In genomic region chr18:57998461-57998860, GRCh38 we compare ENCODE assay signal across 15 cellular contexts.
"Had no signal": no experiment of that assay in that cellular context is flagged by ENCODE, and none has a peak within 500 bp of the region (broad histone marks: within the 10 kb centered on the region; RNA-seq: fewer than 3 reads in every experiment).

No MANE protein-coding gene starts in this region.

- DNase-seq: activated effector memory CD4-positive, alpha-beta T cell treated with anti-CD3 and anti-CD28 coated beads, Interleukin-2, amount 50 U/mL, for 16 hours; activated T-cell treated with anti-CD3 and anti-CD28 coated beads, Interleukin-2, amount 50 U/mL, for 4 hours; amygdala; dorsolateral prefrontal cortex; foreskin melanocyte; heart right ventricle; kidney; pancreas; stimulated activated CD4-positive, alpha-beta T cell treated with anti-CD3 and anti-CD28 coated beads, Interleukin-4, amount 100 ng/mL, for 24 hours; stimulated activated naive CD8-positive, alpha-beta T cell treated with anti-CD3 and anti-CD28 coated beads, Interleukin-15, amount 100 ng/mL, for 72 hours; testis had no signal

- H3K36me3 ChIP-seq: esophagus muscularis mucosa, heart right ventricle, neural progenitor cell, pancreas had no signal

- H3K27me3 ChIP-seq: esophagus muscularis mucosa, neural progenitor cell, pancreas, testis had no signal

- H3K27ac ChIP-seq: dorsolateral prefrontal cortex, esophagus muscularis mucosa, heart right ventricle, neural progenitor cell, pancreas, testis had no signal

- ATAC-seq: activated CD4-positive, CD25-positive, alpha-beta regulatory T cell treated with anti-CD3 and anti-CD28 coated beads, Interleukin-2, amount 50 U/mL, for 24 hours; activated naive CD4-positive, alpha-beta T cell treated with anti-CD3 and anti-CD28 coated beads, Interleukin-2, amount 50 U/mL, for 72 hours; activated T-cell treated with anti-CD3 and anti-CD28 coated beads, Interleukin-2, amount 50 U/mL, for 4 hours; heart right ventricle; pancreas; stimulated activated naive CD8-positive, alpha-beta T cell treated with anti-CD3 and anti-CD28 coated beads, Interleukin-15, amount 100 ng/mL, for 72 hours had no signal

- H3K4me1 ChIP-seq: esophagus muscularis mucosa, heart right ventricle, pancreas, testis had no signal

- H3K9me3 ChIP-seq: esophagus muscularis mucosa, heart right ventricle, pancreas, testis had no signal

- H3K4me3 ChIP-seq: dorsolateral prefrontal cortex, esophagus muscularis mucosa, heart right ventricle, neural progenitor cell, pancreas, testis had no signal
